In genomic region chr3:12255393-12255792, GRCh38 we compare ENCODE assay signal across 21 cellular contexts. TPM values are rescaled to one million over a fixed set of nuclear protein-coding genes. Genes with fewer than 3 reads are reported as not detected.
DNase-seq lines count a peak whose midpoint lies in the region; ATAC-seq, FAIRE-seq and TF ChIP-seq lines count a peak whose summit lies in the region.
"Had no signal": no experiment of that assay in that cellular context is flagged by ENCODE, and none has a peak within 500 bp of the region (broad histone marks: within the 10 kb centered on the region; RNA-seq: fewer than 3 reads in every experiment).

No MANE protein-coding gene starts in this region.

- CTCF ChIA-PET in HepG2 (lab: Yijun Ruan, JAX; ENCODE audit: low intra/inter-chr PET ratio, low total read pairs): no interaction called here

- DNase-seq in hepatocyte (ENCODE audit: low spot score) (peak; percentile 18), HepG2 (ENCODE audit: low spot score) (peak; percentile 27), trophoblast cell (no peak), DMS 273 (lab: John Stamatoyannopoulos, UW; ENCODE audit: unreplicated experiment) (no peak), right cardiac atrium (no peak), NCI-H2081 treated with DMSO at 0.1 percent for 48 hours (lab: John Stamatoyannopoulos, UW) (no peak)
- DNase-seq: ACHN; AML-193; CD4-positive, alpha-beta memory T cell; DMS 273 treated with DMSO at 0.1 percent for 48 hours; DMS79; GF-D8; GOT3; H7; HFFc6; KBM-7 had no signal

- no peak for FAIRE-seq in HepG2 (lab: Jason Lieb, UNC)
- FAIRE-seq: A204.1, HTR-8/SVneo had no signal

- WGBS in hepatocyte (ENCODE audit: low lambda C conversion rate, missing lambda C conversion rate): 75% methylated on average over 2 of the region's 2 CpGs
- WGBS in HepG2 (ENCODE audit: low lambda C conversion rate): 83% methylated on average over 2 of the region's 2 CpGs
- no CpG with 5 or more reads among the region's 2 CpGs for WGBS in trophoblast cell (ENCODE audit: extremely low coverage, insufficient coverage, insufficient read length)
- 94% methylated on average over 2 of the region's 2 CpGs for WGBS in right cardiac atrium

- TF ChIP-seq EP300 in HepG2 (IDR thresholded peaks at IDR 0.05; ENCODE audit: low read depth in 2 of 2, low read length in 2 of 2) (no peak), HepG2 (CRISPR knock-in tag; IDR thresholded peaks at IDR 0.05; ENCODE audit: borderline replicate concordance) (no peak)

- H3K27ac ChIP-seq in hepatocyte (peak overlapping the region; percentile 52), HepG2 (ENCODE audit: extremely low read length, insufficient read depth, low read length) (no peak overlapping the region), trophoblast cell (ENCODE audit: low read depth, low read length) (no peak overlapping the region), right cardiac atrium (ENCODE audit: low read length) (no peak overlapping the region)
- H3K27ac ChIP-seq: BLaER1 had no signal

- no peak for TF ChIP-seq RAD21 in HepG2 (CRISPR knock-in tag; IDR thresholded peaks at IDR 0.05)

- no peaks in the 10 kb centered on the region for H3K9me3 ChIP-seq in hepatocyte (ENCODE audit: low read depth)
- H3K9me3 ChIP-seq in HepG2 (ENCODE audit: low read length): no peaks in the 10 kb centered on the region
- no peaks in the 10 kb centered on the region for H3K9me3 ChIP-seq in trophoblast cell (ENCODE audit: insufficient read depth, low read depth, low read length)
- no peaks in the 10 kb centered on the region for H3K9me3 ChIP-seq in right cardiac atrium (ENCODE audit: control insufficient read depth, low read length)

- POLR2A ChIA-PET in HepG2 (lab: Yijun Ruan, JAX): no interaction called here

- no peaks in the 10 kb centered on the region for H3K9me2 ChIP-seq in hepatocyte (replicated peaks; ENCODE audit: insufficient read depth)

- H2AFZ ChIP-seq in hepatocyte (no peak overlapping the region), HepG2 (ENCODE audit: low read length) (no peak overlapping the region), trophoblast cell (ENCODE audit: insufficient read depth, low read length, poor library complexity) (no peak overlapping the region)

- H4K91ac ChIP-seq in trophoblast cell (ENCODE audit: low read depth, low read length): no peak overlapping the region

- peaks cover 5% of the 10 kb centered on the region for H3K79me1 ChIP-seq in trophoblast cell (ENCODE audit: low read length)

- ATAC-seq in HepG2 (no peak), right cardiac atrium (no peak)
- ATAC-seq: HCT116 had no signal

- no peaks in the 10 kb centered on the region for H4K20me1 ChIP-seq in hepatocyte (ENCODE audit: insufficient read depth, poor library complexity, severe bottlenecking)
- H4K20me1 ChIP-seq in HepG2 (ENCODE audit: insufficient read depth, low read length): no peaks in the 10 kb centered on the region
- H4K20me1 ChIP-seq: BLaER1 had no signal

- H3K36me3 ChIP-seq in hepatocyte (replicated peaks; ENCODE audit: insufficient read depth, low read depth) (no peaks in the 10 kb centered on the region), HepG2 (replicated peaks in 1 of 2; ENCODE audit: control insufficient read depth in 1 of 2, insufficient read depth in 2 of 2, low read length in 2 of 2) (no peaks in the 10 kb centered on the region), trophoblast cell (ENCODE audit: control insufficient read depth in 1 of 2, insufficient read depth in 2 of 2, low read length in 2 of 2) (no peaks in the 10 kb centered on the region)
- H3K36me3 ChIP-seq: BLaER1 had no signal

- peak overlapping the region; percentile 57 for H2AK5ac ChIP-seq in trophoblast cell (ENCODE audit: low read length)

- no peak overlapping the region for H3K4ac ChIP-seq in trophoblast cell (ENCODE audit: low read depth, low read length)

- no peak overlapping the region for H3K23ac ChIP-seq in trophoblast cell (ENCODE audit: low read length)

- in situ Hi-C loops in HepG2 (cut with HindIII; ENCODE audit: extremely low pct_ligation_motif_present, low pct_unique_long_range_greater_than_20kb): no loop called here

- no peak overlapping the region for H2BK12ac ChIP-seq in trophoblast cell (ENCODE audit: low read length)

- no peak for TF ChIP-seq POLR2A in HepG2 (IDR thresholded peaks at IDR 0.05; ENCODE audit: insufficient read depth in 1 of 2, low read depth in 2 of 2, low read length in 2 of 2)

- no peaks in the 10 kb centered on the region for H3K79me2 ChIP-seq in hepatocyte
- no peaks in the 10 kb centered on the region for H3K79me2 ChIP-seq in HepG2 (ENCODE audit: insufficient read depth, low read length)
- no peaks in the 10 kb centered on the region for H3K79me2 ChIP-seq in trophoblast cell (ENCODE audit: control insufficient read depth, insufficient read depth, low read length, poor library complexity)

- H3K4me1 ChIP-seq in hepatocyte (ENCODE audit: insufficient read depth) (peaks cover 6% of the 10 kb centered on the region), HepG2 (ENCODE audit: insufficient read depth, low read length) (peaks cover 14% of the 10 kb centered on the region), trophoblast cell (ENCODE audit: control insufficient read depth in 1 of 2, insufficient read depth in 2 of 2, low read length in 2 of 2) (peaks cover 3 to 8% of the 10 kb centered on the region in 2 experiments), right cardiac atrium (ENCODE audit: control insufficient read depth, insufficient read depth, low read length) (no peaks in the 10 kb centered on the region)
- H3K4me1 ChIP-seq: BLaER1 had no signal

- BruUV-seq in HepG2 (replicated peaks; lab: Mats Ljungman, UMichigan): no TSS peak

- H2BK5ac ChIP-seq in trophoblast cell (ENCODE audit: low read depth, low read length, poor library complexity): no peak overlapping the region

- H3K4me3 ChIP-seq in hepatocyte (no peak overlapping the region), HepG2 (replicated peaks in 1 of 3; ENCODE audit: insufficient read depth in 1 of 3, low read depth in 2 of 3, low read length in 3 of 3) (no peak overlapping the region), trophoblast cell (ENCODE audit: low read depth, low read length) (no peak overlapping the region), right cardiac atrium (ENCODE audit: low read length) (no peak overlapping the region)
- H3K4me3 ChIP-seq: BLaER1 had no signal

- intact Hi-C loops in HepG2 (cut with micrococcal nuclease; ENCODE audit: unreplicated experiment) (no loop called here), right cardiac atrium (cut with DNase I) (no loop called here)

- no peak overlapping the region for H3K9ac ChIP-seq in HepG2 (ENCODE audit: insufficient read depth, low read depth, low read length)
- no peak overlapping the region for H3K9ac ChIP-seq in trophoblast cell (ENCODE audit: low read length)
- H3K9ac ChIP-seq: BLaER1 had no signal

- no peak overlapping the region for H4K12ac ChIP-seq in trophoblast cell (ENCODE audit: low read depth, low read length)

- no peak overlapping the region for H3K4me2 ChIP-seq in hepatocyte
- no peak overlapping the region for H3K4me2 ChIP-seq in HepG2 (ENCODE audit: low read depth, low read length)
- no peak overlapping the region for H3K4me2 ChIP-seq in trophoblast cell (ENCODE audit: low read length)
- H3K4me2 ChIP-seq: BLaER1 had no signal

- H3K18ac ChIP-seq in trophoblast cell (ENCODE audit: low read length): no peak overlapping the region

- peak overlapping the region; percentile 5 for H2BK120ac ChIP-seq in trophoblast cell (ENCODE audit: insufficient read depth, low read length, poor library complexity)

- no peaks in the 10 kb centered on the region for H3K27me3 ChIP-seq in hepatocyte
- H3K27me3 ChIP-seq in HepG2 (ENCODE audit: control insufficient read depth in 1 of 2, insufficient read depth in 2 of 2, low read length in 2 of 2): peaks cover 2 to 17% of the 10 kb centered on the region in 2 experiments; a peak in 3 of 5 replicates
- no peaks in the 10 kb centered on the region for H3K27me3 ChIP-seq in trophoblast cell (ENCODE audit: insufficient read depth, low read length)
- H3K27me3 ChIP-seq in right cardiac atrium (ENCODE audit: control insufficient read depth, insufficient read depth): no peaks in the 10 kb centered on the region
- H3K27me3 ChIP-seq: BLaER1 had no signal

- TF ChIP-seq CTCF in hepatocyte (IDR thresholded peaks at IDR 0.05; ENCODE audit: poor library complexity) (no peak), HepG2 (CRISPR knock-in tag; IDR thresholded peaks at IDR 0.05) (no peak)

- no peak overlapping the region for H4K8ac ChIP-seq in trophoblast cell (ENCODE audit: low read depth, low read length)

- no peak overlapping the region for H3K14ac ChIP-seq in trophoblast cell (ENCODE audit: low read length)

TF ChIP-seq in HepG2, 621 proteins besides CTCF, POLR2A, EP300 and RAD21 (continues in another document):
- TF ChIP-seq HNF4A (CRISPR knock-in tag; IDR thresholded peaks at IDR 0.05) (peak; percentile 61; the same call in 1 of the 2 replicates), SRF (IDR thresholded peaks at IDR 0.05; ENCODE audit: low read depth, low read length) (0 out of 2 replicates have a peak, but pooled peaks have one; percentile 67)

RNA-seq across cellular contexts. Expression of gene PPARG, which starts 33.5 kb away (rescaled TPM):
- 37.9 and 39.6 TPM in 2 replicates for total RNA-seq in hepatocyte
- polyA plus RNA-seq in hepatocyte: 25.1 and 25.3 TPM in 2 replicates
- total RNA-seq in HepG2 (2016; rRNA removed; fragmentation: Illumina TruSeq; extraction: Trizol): 13.9 and 14.4 TPM in 2 replicates
- 46.6 and 50.3 TPM in 2 replicates for total RNA-seq in HepG2 (2016; cell fraction: cytosol; rRNA removed; fragmentation: Illumina TruSeq; extraction: Trizol; ENCODE audit: low read depth)
- 12.2 and 12.9 TPM in 2 replicates for total RNA-seq in HepG2 (2016; cell fraction: insoluble cytoplasmic fraction; rRNA removed; fragmentation: Illumina TruSeq; extraction: Trizol)
- total RNA-seq in HepG2 (2016; cell fraction: membrane; rRNA removed; fragmentation: Illumina TruSeq; extraction: Trizol): 42.4 and 46.0 TPM in 2 replicates
- total RNA-seq in HepG2 (2016; cell fraction: nucleus; rRNA removed; fragmentation: Illumina TruSeq; extraction: Trizol): 9.1 and 11.2 TPM in 2 replicates
- 57.4 and 58.3 TPM in 2 replicates for polyA plus RNA-seq in HepG2 (2011; rRNA removed)
- 39.7 and 54.9 TPM in 2 replicates for polyA plus RNA-seq in HepG2 (2011; cell fraction: cytosol; rRNA removed)
- 20.9 and 23.5 TPM in 2 replicates for polyA plus RNA-seq in HepG2 (2011; cell fraction: nucleus; rRNA removed)
- polyA plus RNA-seq in HepG2 (2012): 46.8 and 53.5 TPM in 2 replicates
- polyA plus RNA-seq in HepG2 (2016; cell fraction: cytosol; fragmentation: Illumina TruSeq; extraction: Trizol; ENCODE audit: low read depth): 43.6 and 44.8 TPM in 2 replicates
- 14.1 and 15.7 TPM in 2 replicates for polyA plus RNA-seq in HepG2 (2016; cell fraction: insoluble cytoplasmic fraction; fragmentation: Illumina TruSeq; extraction: Trizol; ENCODE audit: low read depth)
- 44.6 and 47.3 TPM in 2 replicates for polyA plus RNA-seq in HepG2 (2016; cell fraction: membrane; fragmentation: Illumina TruSeq; extraction: Trizol; ENCODE audit: low read depth)
- 10.1 and 12.7 TPM in 2 replicates for polyA plus RNA-seq in HepG2 (2016; cell fraction: nucleus; fragmentation: Illumina TruSeq; extraction: Trizol; ENCODE audit: insufficient read depth, low read depth)
- 77.5 and 86.5 TPM in 2 replicates for polyA minus RNA-seq in HepG2 (2011; rRNA and poly(A)+ RNA removed; ENCODE audit: low replicate concordance)
- 38.8 and 51.7 TPM in 2 replicates for polyA minus RNA-seq in HepG2 (2011; cell fraction: cytosol; rRNA and poly(A)+ RNA removed)
- 98.1 and 113 TPM in 2 replicates for polyA minus RNA-seq in HepG2 (2011; cell fraction: nucleus; rRNA and poly(A)+ RNA removed)
- polyA plus RNA-seq in trophoblast cell (2013): 57.7 and 61.1 TPM in 2 replicates
- 10 to 100 TPM; 10.4 to 18.9 (median 15.1) TPM for total RNA-seq in right cardiac atrium
- polyA plus RNA-seq in right cardiac atrium: 16.7 TPM
- polyA plus RNA-seq: IgD-negative memory B cell had no signal

Comparison
In these comparisons a context has a peak if more than half of its experiments do, and no peak if none do; other contexts are left out.
1. DNase-seq: peak in hepatocyte (single experiment) and HepG2 (single experiment); none in trophoblast cell (0 of 2), DMS 273 (single experiment), right cardiac atrium (0 of 3) and NCI-H2081 treated with DMSO at 0.1 percent for 48 hours (single experiment).